Comparison of ENCODE assay signal across 9 cellular contexts in genomic region chr1:84442256-84442655, GRCh38. TPM values are rescaled to one million over a fixed set of nuclear protein-coding genes. Genes with fewer than 3 reads are reported as not detected.
A peak's percentile ranks its signal among the peaks of the same experiment; 100 is the strongest.
DNase-seq lines count a peak whose midpoint lies in the region; ATAC-seq, FAIRE-seq and TF ChIP-seq lines count a peak whose summit lies in the region.
"Had no signal": no experiment of that assay in that cellular context is flagged by ENCODE, and none has a peak within 500 bp of the region (broad histone marks: within the 10 kb centered on the region; RNA-seq: fewer than 3 reads in every experiment).

No MANE protein-coding gene starts in this region.

- CTCF ChIA-PET in H1 (lab: Charles Lee; ENCODE audit: partially characterized antibody) = interaction anchor here (0.9 to 1.6 kb wide), 8 partner anchors 9 to 330 kb away, joined by 3 to 6 read pairs (median 3); no protein-coding TSS in a partner anchor

- H3K4me1 ChIP-seq in RWPE2 (ENCODE audit: insufficient read depth, poor library complexity, severe bottlenecking) (no peaks in the 10 kb centered on the region), H1 (replicated peaks in 1 of 4; ENCODE audit: control insufficient read depth in 3 of 4, insufficient read depth in 4 of 4, low read length in 3 of 4) (no peaks in the 10 kb centered on the region)
- H3K4me1 ChIP-seq: Caco-2 had no signal

- H3K9me3 Mint-ChIP-seq in naive thymus-derived CD8-positive, alpha-beta T cell = peaks cover 0 to 3% (median 0%) of the 10 kb centered on the region in 9 donors

- no peak for FAIRE-seq in H1 (lab: Jason Lieb, UNC)

- no peaks in the 10 kb centered on the region for H3K79me1 ChIP-seq in H1 (ENCODE audit: low read depth, low read length)

- peaks cover 0 to 5% (median 0%) of the 10 kb centered on the region in 3 donors for H3K36me3 Mint-ChIP-seq in naive thymus-derived CD8-positive, alpha-beta T cell

- H2BK12ac ChIP-seq in H1 (ENCODE audit: low read depth, low read length) = no peak overlapping the region

- H3K27me3 ChIP-seq in RWPE2 (ENCODE audit: insufficient read depth, poor library complexity, severe bottlenecking) (no peaks in the 10 kb centered on the region), H1 (replicated peaks in 1 of 4; ENCODE audit: control insufficient read depth in 3 of 4, extremely low read depth in 1 of 4, insufficient read depth in 3 of 4, low read length in 3 of 4) (no peaks in the 10 kb centered on the region)

- no peak overlapping the region for H2BK20ac ChIP-seq in H1 (ENCODE audit: low read length)

- DNase-seq in NCI-H1436 treated with DMSO at 0.1 percent for 48 hours (lab: John Stamatoyannopoulos, UW) (peak; percentile 7), NCI-H1436 (lab: John Stamatoyannopoulos, UW) (no peak), RWPE2 (ENCODE audit: low spot score) (no peak), H1 (ENCODE audit: low read depth in 1 of 2, low spot score in 2 of 2) (no peak), iPS-NIHi11 (ENCODE audit: low spot score) (no peak)
- peak in 5 of 10 donors; percentile 26 to 73 (median 66) for DNase-seq in naive thymus-derived CD8-positive, alpha-beta T cell

- H3K36me3 ChIP-seq in RWPE2 (ENCODE audit: low read depth) (no peaks in the 10 kb centered on the region), H1 (ENCODE audit: control insufficient read depth in 2 of 4, insufficient read depth in 4 of 4, low read length in 3 of 4) (no peaks in the 10 kb centered on the region)

- no peak overlapping the region for H4K5ac ChIP-seq in H1 (ENCODE audit: insufficient read length, low read depth, low read length)

- TF ChIP-seq EP300 in H1 (IDR thresholded peaks at IDR 0.05; ENCODE audit: borderline replicate concordance in 1 of 2, low read depth in 2 of 2, low read length in 2 of 2) = no peak

- H4K20me1 ChIP-seq in H1 (replicated peaks in 1 of 2; ENCODE audit: control insufficient read depth in 1 of 2, insufficient read depth in 2 of 2, low read length in 2 of 2) = no peaks in the 10 kb centered on the region

- H3K4me3 Mint-ChIP-seq in naive thymus-derived CD8-positive, alpha-beta T cell = peak overlapping the region in 9 of 10 donors; percentile 1 to 62 (median 45)

- H3K14ac ChIP-seq in H1 (ENCODE audit: insufficient read length) = no peak overlapping the region

- no peak overlapping the region for H4K91ac ChIP-seq in H1 (replicated peaks; ENCODE audit: insufficient read length, low read length)

- peaks cover 0 to 19% (median 14%) of the 10 kb centered on the region in 4 donors for H3K4me1 Mint-ChIP-seq in naive thymus-derived CD8-positive, alpha-beta T cell

- peak; percentile 94 for ATAC-seq in GM21367 (IDR thresholded peaks at IDR 0.05; ENCODE audit: unreplicated experiment)
- peak; percentile 98 for ATAC-seq in HG03565 (IDR thresholded peaks at IDR 0.05; ENCODE audit: unreplicated experiment)
- ATAC-seq in RWPE2 (ENCODE audit: low read depth) = peak; percentile 96
- peak; percentile 94 to 95 for ATAC-seq in naive thymus-derived CD8-positive, alpha-beta T cell

- H2BK15ac ChIP-seq in H1 (ENCODE audit: low read length) = no peak overlapping the region

- H2BK5ac ChIP-seq in H1 (ENCODE audit: low read depth, low read length) = no peak overlapping the region

- H2AK5ac ChIP-seq in H1 (ENCODE audit: low read depth, low read length) = no peak overlapping the region

- no peak overlapping the region for H3K56ac ChIP-seq in H1 (replicated peaks; ENCODE audit: insufficient read length, low read depth, low read length)

- 82% methylated on average over 2 of the region's 2 CpGs; no CpG with 5 or more reads in 1 of the 2 experiments for WGBS in H1 (ENCODE audit: extremely low coverage in 1 of 2, insufficient coverage in 1 of 2, insufficient read length in 1 of 2, insufficient replicate concordance in 2 of 2, low coverage in 1 of 2, low lambda C conversion rate in 2 of 2, missing lambda C conversion rate in 1 of 2), 2 experiments

- POLR2A ChIA-PET in H1 (lab: Charles Lee; ENCODE audit: partially characterized antibody) = no interaction called here
- POLR2A ChIA-PET in naive thymus-derived CD8-positive, alpha-beta T cell (lab: Charles Lee) = interaction anchor here (0.5 to 4.0 kb wide), 10 partner anchors 37 to 311 kb away, joined by 3 to 14 read pairs (median 4); partner anchors contain the start of genes CTBS, GNG5, PRKACB and RPF1

- no peak overlapping the region for H4K8ac ChIP-seq in H1 (ENCODE audit: extremely low read depth, insufficient read depth, low read length)

- peaks cover 0 to 15% (median 3%) of the 10 kb centered on the region in 5 donors for H3K27me3 Mint-ChIP-seq in naive thymus-derived CD8-positive, alpha-beta T cell

- H3K27ac Mint-ChIP-seq in naive thymus-derived CD8-positive, alpha-beta T cell = peak overlapping the region in 7 of 10 donors; percentile 7 to 83 (median 71)

- TF ChIP-seq CTCF in RWPE2 (IDR thresholded peaks at IDR 0.05; ENCODE audit: poor library complexity, severe bottlenecking) (peak; percentile 75), H1 (IDR thresholded peaks at IDR 0.05; ENCODE audit: control extremely low read depth in 1 of 3, insufficient read depth in 1 of 3, low read depth in 1 of 3, low read length in 3 of 3) (peak in 1 of 3 experiments; percentile 11; a peak in 1 of 4 replicates)

- H3K27ac ChIP-seq in RWPE2 (ENCODE audit: poor library complexity, severe bottlenecking) (no peak overlapping the region), H1 (ENCODE audit: low read depth, low read length) (no peak overlapping the region)

- no peak overlapping the region for H3K4me2 ChIP-seq in H1 (ENCODE audit: insufficient read depth in 1 of 2, low read depth in 2 of 2, low read length in 2 of 2)

- H3K4me3 ChIP-seq in RWPE2 (ENCODE audit: severe bottlenecking) = no peak overlapping the region
- no peak overlapping the region for H3K4me3 ChIP-seq in H1 (ENCODE audit: extremely low read depth in 1 of 4, insufficient read depth in 2 of 4, low read depth in 3 of 4, low read length in 4 of 4)

- no peaks in the 10 kb centered on the region for H3K23me2 ChIP-seq in H1 (ENCODE audit: low read depth, low read length)

- no peaks in the 10 kb centered on the region for H3K79me2 ChIP-seq in H1 (ENCODE audit: control insufficient read depth in 1 of 2, insufficient read depth in 2 of 2, low read length in 2 of 2)

- no peak for TF ChIP-seq POLR2A in H1 (IDR thresholded peaks at IDR 0.05; ENCODE audit: control extremely low read depth in 1 of 2, low read depth in 2 of 2, low read length in 2 of 2)

- H3K9me3 ChIP-seq in RWPE2 (ENCODE audit: severe bottlenecking) (no peaks in the 10 kb centered on the region), H1 (ENCODE audit: insufficient read depth in 2 of 2, low read depth in 1 of 2, low read length in 1 of 2) (no peaks in the 10 kb centered on the region)
- H3K9me3 ChIP-seq: Caco-2 had no signal

- H2BK120ac ChIP-seq in H1 (replicated peaks; ENCODE audit: low read depth, low read length) = no peak overlapping the region

- peak; percentile 40 to 48 for TF ChIP-seq RAD21 in H1 (IDR thresholded peaks at IDR 0.05 in 1 of 2, conservative IDR thresholded peaks at IDR 0.05 in 1 of 2; ENCODE audit: low read depth in 2 of 2, low read length in 2 of 2)

- H3K18ac ChIP-seq in H1 (ENCODE audit: extremely low read depth, low read length) = no peak overlapping the region

- H3K23ac ChIP-seq in H1 (ENCODE audit: insufficient read length) = no peak overlapping the region

- no peak overlapping the region for H2AFZ ChIP-seq in H1 (ENCODE audit: low read length)

- H3K9ac ChIP-seq in H1 (replicated peaks in 1 of 4; ENCODE audit: extremely low read depth in 1 of 4, low read depth in 3 of 4, low read length in 3 of 4) = no peak overlapping the region

- no peak overlapping the region for H3K4ac ChIP-seq in H1 (replicated peaks; ENCODE audit: insufficient read length, low read depth, low read length)

TF ChIP-seq in H1, 55 proteins besides CTCF, POLR2A, EP300 and RAD21 (continues in another document):
- TF ChIP-seq TAF1 (IDR thresholded peaks at IDR 0.05; ENCODE audit: low read depth, low read length) (no peak), NANOG (IDR thresholded peaks at IDR 0.05; ENCODE audit: insufficient read depth, low read depth, low read length, poor library complexity, severe bottlenecking) (no peak), TEAD4 (IDR thresholded peaks at IDR 0.05; ENCODE audit: low read depth, low read length) (no peak), HDAC6 (IDR thresholded peaks at IDR 0.05; ENCODE audit: low read depth, low read length) (no peak), CBX8 (IDR thresholded peaks at IDR 0.05; ENCODE audit: borderline replicate concordance, low read depth, low read length) (no peak), ASH2L (IDR thresholded peaks at IDR 0.05; ENCODE audit: low read length) (no peak), JUN (IDR thresholded peaks at IDR 0.05; ENCODE audit: low read depth, low read length) (no peak)

RNA-seq across cellular contexts. Expression of gene RPF1, which starts 36.8 kb away (rescaled TPM):
- 41.8 and 42.4 TPM in 2 replicates for total RNA-seq in H1 (2021; fragmentation: NEBNext Ultra II Directional; extraction: Animal tissue kit (Norgen Biotek cat#: 25700))
- polyA plus RNA-seq in H1 (2011; rRNA removed) = 10.4 and 18.7 TPM in 2 replicates
- 27.5 TPM for polyA plus RNA-seq in H1 (2011; cell fraction: cytosol; rRNA removed)
- polyA plus RNA-seq in H1 (2011; cell fraction: nucleus; rRNA removed) = 7.5 TPM
- polyA plus RNA-seq in H1 (2012, experiment 1 of 2) = 24.3 to 46.3 TPM (median 27.4 TPM) in 4 replicates
- 5.8 TPM for polyA plus RNA-seq in H1 (2012, experiment 2 of 2)
- 66.4 TPM for polyA plus RNA-seq in H1 (2013, experiment 1 of 2)
- 66.9 TPM for polyA plus RNA-seq in H1 (2013, experiment 2 of 2)
- 7.5 and 10.5 TPM in 2 replicates for polyA minus RNA-seq in H1 (2011; rRNA and poly(A)+ RNA removed)
- polyA minus RNA-seq in H1 (2011; cell fraction: cytosol; rRNA and poly(A)+ RNA removed) = 10.0 TPM
- polyA minus RNA-seq in H1 (2011; cell fraction: nucleus; rRNA and poly(A)+ RNA removed) = 11.3 TPM
- 10 to 100 TPM; 50.2 to 52.4 TPM for total RNA-seq in naive thymus-derived CD8-positive, alpha-beta T cell
- 10 to 100 TPM; 55.2 to 64.2 (median 58.4) TPM for polyA plus RNA-seq in naive thymus-derived CD8-positive, alpha-beta T cell

RNA-seq across cellular contexts. Expression of gene DNASE2B, which starts 44.0 kb away (rescaled TPM):
- total RNA-seq in H1 (2021; fragmentation: NEBNext Ultra II Directional; extraction: Animal tissue kit (Norgen Biotek cat#: 25700)) = not detected in 2 replicates
- polyA plus RNA-seq in H1 (2011; rRNA removed) = not detected in 2 replicates
- polyA plus RNA-seq in H1 (2011; cell fraction: cytosol; rRNA removed) = not detected
- 0.13 TPM for polyA plus RNA-seq in H1 (2011; cell fraction: nucleus; rRNA removed)
- polyA plus RNA-seq in H1 (2012, experiment 1 of 2) = not detected in 4 replicates
- not detected for polyA plus RNA-seq in H1 (2012, experiment 2 of 2)
- not detected for polyA plus RNA-seq in H1 (2013, experiment 1 of 2)
- polyA plus RNA-seq in H1 (2013, experiment 2 of 2) = not detected
- not detected in 2 replicates for polyA minus RNA-seq in H1 (2011; rRNA and poly(A)+ RNA removed)
- not detected for polyA minus RNA-seq in H1 (2011; cell fraction: cytosol; rRNA and poly(A)+ RNA removed)
- not detected for polyA minus RNA-seq in H1 (2011; cell fraction: nucleus; rRNA and poly(A)+ RNA removed)
- total RNA-seq in naive thymus-derived CD8-positive, alpha-beta T cell = not detected
- polyA plus RNA-seq in naive thymus-derived CD8-positive, alpha-beta T cell = not detected
- total RNA-seq: Caco-2 had no signal
